In genomic region chr6:3329491-3330051, GRCh38 we compare ENCODE assay signal across 19 cellular contexts.
DNase-seq lines count a peak whose midpoint lies in the region; TF ChIP-seq lines count a peak whose summit lies in the region.
"Had no signal": no experiment of that assay in that cellular context is flagged by ENCODE, and none has a peak within 500 bp of the region (broad histone marks: within the 10 kb centered on the region; RNA-seq: fewer than 3 reads in every experiment).

No MANE protein-coding gene starts in this region.

- no peaks in the 10 kb centered on the region for H4K20me1 ChIP-seq in mammary epithelial cell (ENCODE audit: insufficient read depth, low read length)

- peak overlapping the region; percentile 34 for H3K27ac ChIP-seq in RWPE1
- peak overlapping the region; percentile 33 for H3K27ac ChIP-seq in mammary epithelial cell (ENCODE audit: insufficient read depth, low read depth, low read length)
- H3K27ac ChIP-seq in muscle layer of colon (ENCODE audit: low read depth, low read length): peak overlapping the region; percentile 43
- peak overlapping the region; percentile 31 for H3K27ac ChIP-seq in stomach smooth muscle (ENCODE audit: low read length)
- no peak overlapping the region for H3K27ac ChIP-seq in ascending aorta
- H3K27ac ChIP-seq: thyroid gland had no signal

- dilution Hi-C loops in mammary epithelial cell (cut with HindIII; ENCODE audit: low sequenced_read_pairs): no loop called here

- intact Hi-C loops in mammary epithelial cell (cut with micrococcal nuclease) (no loop called here), ascending aorta (cut with DNase I) (no loop called here)

- H3K79me2 ChIP-seq in mammary epithelial cell (ENCODE audit: insufficient read depth, low read length): peaks cover 22% of the 10 kb centered on the region

- H2AFZ ChIP-seq in mammary epithelial cell (ENCODE audit: low read depth, low read length): peak overlapping the region; percentile 89

- WGBS in mammary epithelial cell (ENCODE audit: low coverage, missing lambda C conversion rate): 28% methylated on average over 12 of the region's 26 CpGs

- CTCF ChIA-PET in RWPE1 (lab: Yijun Ruan, JAX): no interaction called here
- CTCF ChIA-PET in mammary epithelial cell (lab: Charles Lee; ENCODE audit: low non-redundant PET): no interaction called here

- DNase-seq in RWPE1 (ENCODE audit: low spot score) (no peak), mammary epithelial cell (peak; percentile 28), cerebellum (ENCODE audit: low spot score) (no peak), T-helper 9 cell (no peak), ascending aorta (ENCODE audit: low spot score in 2 of 2) (no peak)
- DNase-seq: activated CD4-positive, alpha-beta memory T cell treated with anti-CD3 and anti-CD28 coated beads for 36 hours; activated CD4-positive, CD25-positive, alpha-beta regulatory T cell; activated CD8-positive, alpha-beta memory T cell treated with anti-CD3 and anti-CD28 coated beads, Interleukin-2, amount 50 U/mL, for 48 hours; effector memory CD4-positive, alpha-beta T cell; NCI-H1092; NCI-H2081; NCI-H345; occipital lobe; retina; stimulated activated CD4-positive, alpha-beta T cell treated with anti-CD3 and anti-CD28 coated beads, Interleukin-4, amount 100 ng/mL, for 4 hours; stimulated activated naive CD4-positive, alpha-beta T cell had no signal

- H3K4me3 ChIP-seq in mammary epithelial cell (replicated peaks in 1 of 3; ENCODE audit: insufficient read depth in 1 of 3, low read depth in 2 of 3, low read length in 3 of 3) (no peak overlapping the region), muscle layer of colon (ENCODE audit: low read depth in 1 of 2, low read length in 2 of 2) (no peak overlapping the region), stomach smooth muscle (ENCODE audit: low read length in 2 of 2) (peak overlapping the region in 1 of 2 donors; percentile 0), ascending aorta (no peak overlapping the region)
- H3K4me3 ChIP-seq: thyroid gland had no signal

- H3K36me3 ChIP-seq in mammary epithelial cell (ENCODE audit: insufficient read depth, low read length) (no peaks in the 10 kb centered on the region), muscle layer of colon (ENCODE audit: insufficient read depth, low read length) (no peaks in the 10 kb centered on the region), stomach smooth muscle (ENCODE audit: control insufficient read depth in 2 of 2, insufficient read depth in 2 of 2, low read length in 2 of 2) (no peaks in the 10 kb centered on the region), ascending aorta (no peaks in the 10 kb centered on the region)
- H3K36me3 ChIP-seq: thyroid gland had no signal

- TF ChIP-seq CTCF in RWPE1 (conservative IDR thresholded peaks at IDR 0.05; ENCODE audit: low read depth) (no peak), mammary epithelial cell (conservative IDR thresholded peaks at IDR 0.05 in 1 of 2, IDR thresholded peaks at IDR 0.05 in 1 of 2; ENCODE audit: extremely low read depth in 1 of 2, insufficient read depth in 1 of 2, low read depth in 1 of 2, low read length in 2 of 2) (no peak), ascending aorta (IDR thresholded peaks at IDR 0.05) (no peak)

- POLR2A ChIA-PET in RWPE1 (lab: Yijun Ruan, JAX; ENCODE audit: low non-redundant PET): interaction anchor here (0.6 kb wide), 1 partner anchor 10 kb away, joined by 3 read pairs; no protein-coding TSS in a partner anchor

- H3K9ac ChIP-seq in mammary epithelial cell (ENCODE audit: insufficient read depth, low read length): peak overlapping the region; percentile 24
- H3K9ac ChIP-seq in muscle layer of colon (ENCODE audit: low read length): no peak overlapping the region
- H3K9ac ChIP-seq in stomach smooth muscle (ENCODE audit: low read length in 2 of 2): peak overlapping the region in 1 of 2 donors; percentile 63

- no TSS peak for BruUV-seq in mammary epithelial cell (replicated peaks; lab: Mats Ljungman, UMichigan)

- H3K9me3 ChIP-seq in mammary epithelial cell (replicated peaks; ENCODE audit: insufficient read depth, low read length) (no peaks in the 10 kb centered on the region), muscle layer of colon (ENCODE audit: low read length) (no peaks in the 10 kb centered on the region), stomach smooth muscle (ENCODE audit: control insufficient read depth in 2 of 2, low read length in 2 of 2) (no peaks in the 10 kb centered on the region), ascending aorta (no peaks in the 10 kb centered on the region)
- H3K9me3 ChIP-seq: thyroid gland had no signal

- H3K4me2 ChIP-seq in mammary epithelial cell (ENCODE audit: insufficient read depth, low read depth, low read length): peak overlapping the region; percentile 71

- no peaks in the 10 kb centered on the region for H3K27me3 ChIP-seq in mammary epithelial cell (ENCODE audit: insufficient read depth, low read length)
- H3K27me3 ChIP-seq in muscle layer of colon (ENCODE audit: control insufficient read depth in 1 of 2, insufficient read depth in 2 of 2, low read length in 2 of 2): no peaks in the 10 kb centered on the region
- H3K27me3 ChIP-seq in stomach smooth muscle (ENCODE audit: control insufficient read depth in 1 of 2, insufficient read depth in 2 of 2, low read length in 2 of 2): no peaks in the 10 kb centered on the region
- H3K27me3 ChIP-seq in ascending aorta: no peaks in the 10 kb centered on the region
- H3K27me3 ChIP-seq: thyroid gland had no signal

- H3K4me1 ChIP-seq in mammary epithelial cell (ENCODE audit: insufficient read depth, low read length): peaks cover 21% of the 10 kb centered on the region
- peaks cover 63% of the 10 kb centered on the region for H3K4me1 ChIP-seq in muscle layer of colon (ENCODE audit: insufficient read depth, low read length)
- H3K4me1 ChIP-seq in stomach smooth muscle (ENCODE audit: control insufficient read depth, insufficient read depth, low read length): peaks cover 34% of the 10 kb centered on the region
- no peaks in the 10 kb centered on the region for H3K4me1 ChIP-seq in ascending aorta

- in situ Hi-C loops in mammary epithelial cell (cut with MboI; ENCODE audit: low sequenced_read_pairs in 2 of 2): no loop called here

Comparison
In these comparisons a context has a peak if more than half of its experiments do, and no peak if none do; other contexts are left out.
1. H3K27ac ChIP-seq: peak in RWPE1 (single experiment), mammary epithelial cell (single experiment), muscle layer of colon (single experiment) and stomach smooth muscle (single experiment); none in ascending aorta (0 of 2).